In genomic region chr7:16813232-16813616, GRCh38 we compare ENCODE assay signal across 24 cellular contexts. TPM values are rescaled to one million over a fixed set of nuclear protein-coding genes. Genes with fewer than 3 reads are reported as not detected.
DNase-seq lines count a peak whose midpoint lies in the region; ATAC-seq and TF ChIP-seq lines count a peak whose summit lies in the region.
"Had no signal": no experiment of that assay in that cellular context is flagged by ENCODE, and none has a peak within 500 bp of the region (broad histone marks: within the 10 kb centered on the region; RNA-seq: fewer than 3 reads in every experiment).

No MANE protein-coding gene starts in this region.

- no peaks in the 10 kb centered on the region for H3K9me3 ChIP-seq in upper lobe of right lung
- H3K9me3 ChIP-seq: breast epithelium, gastrocnemius medialis, left ventricle myocardium inferior, tibial nerve had no signal

- H3K4me1 ChIP-seq in upper lobe of right lung = no peaks in the 10 kb centered on the region
- H3K4me1 ChIP-seq: breast epithelium, gastrocnemius medialis, left ventricle myocardium inferior had no signal

- no peaks in the 10 kb centered on the region for H3K27me3 ChIP-seq in upper lobe of right lung
- H3K27me3 ChIP-seq: breast epithelium, gastrocnemius medialis, tibial nerve had no signal

- H3K27ac Mint-ChIP-seq in activated T-helper 17 cell treated with anti-CD3 and anti-CD28 coated beads, Interleukin-2, amount 50 U/mL, for 72 hours = no peak overlapping the region
- peak overlapping the region in 2 of 7 donors; percentile 27 to 53 for H3K27ac Mint-ChIP-seq in CD14-positive monocyte
- H3K27ac Mint-ChIP-seq: activated CD4-positive, alpha-beta memory T cell treated with anti-CD3 and anti-CD28 coated beads for 36 hours; activated naive CD4-positive, alpha-beta T cell treated with anti-CD3 and anti-CD28 coated beads, Interleukin-2, amount 50 U/mL, for 72 hours; CD4-positive, alpha-beta memory T cell; progenitor cell of endocrine pancreas had no signal

- DNase-seq in NCI-H2029 treated with DMSO at 0.1 percent for 48 hours (lab: John Stamatoyannopoulos, UW) = peak; percentile 19
- DNase-seq in NCI-H2029 (lab: John Stamatoyannopoulos, UW) = no peak
- peak; percentile 59 for DNase-seq in SKM-1 (lab: John Stamatoyannopoulos, UW; ENCODE audit: unreplicated experiment)
- DNase-seq in medulla oblongata (ENCODE audit: extremely low spot score) = peak; percentile 29
- DNase-seq in upper lobe of right lung = no peak
- DNase-seq in CD14-positive monocyte (ENCODE audit: low spot score) = no peak
- DNase-seq: activated CD4-positive, alpha-beta memory T cell treated with anti-CD3 and anti-CD28 coated beads for 36 hours; activated T-cell treated with anti-CD3 and anti-CD28 coated beads, Interleukin-2, amount 50 U/mL, for 4 hours; CD4-positive, alpha-beta memory T cell; dermis blood vessel endothelial cell; EL; gastrocnemius medialis; left ventricle myocardium inferior; NCI-H1694 treated with DMSO at 0.1 percent for 48 hours; NCI-H510A had no signal

- H3K4me1 Mint-ChIP-seq in activated T-helper 17 cell treated with anti-CD3 and anti-CD28 coated beads, Interleukin-2, amount 50 U/mL, for 72 hours = no peaks in the 10 kb centered on the region
- H3K4me1 Mint-ChIP-seq in CD14-positive monocyte = peaks cover 38% of the 10 kb centered on the region

- no peak overlapping the region for H3K4me3 ChIP-seq in upper lobe of right lung
- H3K4me3 ChIP-seq: breast epithelium, gastrocnemius medialis, left ventricle myocardium inferior, tibial nerve had no signal

- no peaks in the 10 kb centered on the region for H3K36me3 ChIP-seq in upper lobe of right lung
- H3K36me3 ChIP-seq: breast epithelium, gastrocnemius medialis, left ventricle myocardium inferior, tibial nerve had no signal

- ATAC-seq in upper lobe of right lung (peak; percentile 59), GM21825 (IDR thresholded peaks at IDR 0.05; ENCODE audit: unreplicated experiment) (no peak)
- ATAC-seq in activated T-helper 17 cell treated with anti-CD3 and anti-CD28 coated beads, Interleukin-2, amount 50 U/mL, for 72 hours (replicated peaks) = no peak
- ATAC-seq: activated naive CD4-positive, alpha-beta T cell treated with anti-CD3 and anti-CD28 coated beads, Interleukin-2, amount 50 U/mL, for 72 hours; activated T-cell treated with anti-CD3 and anti-CD28 coated beads, Interleukin-2, amount 50 U/mL, for 4 hours; gastrocnemius medialis had no signal

- H3K27me3 Mint-ChIP-seq in activated T-helper 17 cell treated with anti-CD3 and anti-CD28 coated beads, Interleukin-2, amount 50 U/mL, for 72 hours = peaks cover 3% of the 10 kb centered on the region
- no peaks in the 10 kb centered on the region for H3K27me3 Mint-ChIP-seq in CD14-positive monocyte (ENCODE audit: low read depth in 3 of 3)
- H3K27me3 Mint-ChIP-seq: progenitor cell of endocrine pancreas had no signal

- H3K36me3 Mint-ChIP-seq in activated T-helper 17 cell treated with anti-CD3 and anti-CD28 coated beads, Interleukin-2, amount 50 U/mL, for 72 hours (ENCODE audit: low read depth) = no peaks in the 10 kb centered on the region
- no peaks in the 10 kb centered on the region for H3K36me3 Mint-ChIP-seq in CD14-positive monocyte
- H3K36me3 Mint-ChIP-seq: activated CD4-positive, alpha-beta memory T cell treated with anti-CD3 and anti-CD28 coated beads for 36 hours; activated naive CD4-positive, alpha-beta T cell treated with anti-CD3 and anti-CD28 coated beads, Interleukin-2, amount 50 U/mL, for 72 hours; CD4-positive, alpha-beta memory T cell had no signal

- intact Hi-C loops in upper lobe of right lung (cut with DNase I) (no loop called here), CD14-positive monocyte (cut with micrococcal nuclease) (no loop called here)

- H3K27ac ChIP-seq in upper lobe of right lung = no peak overlapping the region
- H3K27ac ChIP-seq: epithelial cell of prostate, gastrocnemius medialis, left ventricle myocardium inferior, tibial nerve had no signal

- no peak for TF ChIP-seq CTCF in upper lobe of right lung (IDR thresholded peaks at IDR 0.05)
- TF ChIP-seq CTCF in CD14-positive monocyte (IDR thresholded peaks at IDR 0.05) = no peak

- H3K4me3 Mint-ChIP-seq in activated T-helper 17 cell treated with anti-CD3 and anti-CD28 coated beads, Interleukin-2, amount 50 U/mL, for 72 hours = no peak overlapping the region
- no peak overlapping the region for H3K4me3 Mint-ChIP-seq in CD14-positive monocyte
- H3K4me3 Mint-ChIP-seq: activated CD4-positive, alpha-beta memory T cell treated with anti-CD3 and anti-CD28 coated beads for 36 hours; activated T-cell treated with anti-CD3 and anti-CD28 coated beads, Interleukin-2, amount 50 U/mL, for 4 hours; CD4-positive, alpha-beta memory T cell had no signal

- no peaks in the 10 kb centered on the region for H3K9me3 Mint-ChIP-seq in activated T-helper 17 cell treated with anti-CD3 and anti-CD28 coated beads, Interleukin-2, amount 50 U/mL, for 72 hours
- no peaks in the 10 kb centered on the region for H3K9me3 Mint-ChIP-seq in CD14-positive monocyte
- H3K9me3 Mint-ChIP-seq: activated CD4-positive, alpha-beta memory T cell treated with anti-CD3 and anti-CD28 coated beads for 36 hours; activated naive CD4-positive, alpha-beta T cell treated with anti-CD3 and anti-CD28 coated beads, Interleukin-2, amount 50 U/mL, for 72 hours; activated T-cell treated with anti-CD3 and anti-CD28 coated beads, Interleukin-2, amount 50 U/mL, for 4 hours had no signal

RNA-seq across cellular contexts. Expression of gene AGR2, which starts 8.4 kb away (rescaled TPM):
- 66.3 TPM for total RNA-seq in upper lobe of right lung
- not detected for total RNA-seq in activated T-helper 17 cell treated with anti-CD3 and anti-CD28 coated beads, Interleukin-2, amount 50 U/mL, for 72 hours
- not detected for polyA plus RNA-seq in CD14-positive monocyte
- total RNA-seq: A673; activated CD4-positive, alpha-beta memory T cell treated with anti-CD3 and anti-CD28 coated beads for 36 hours; activated naive CD4-positive, alpha-beta T cell treated with anti-CD3 and anti-CD28 coated beads, Interleukin-2, amount 50 U/mL, for 72 hours; CD4-positive, alpha-beta memory T cell; left ventricle myocardium inferior; myocyte; tibial nerve had no signal
- polyA plus RNA-seq: CD4-positive, alpha-beta memory T cell had no signal

RNA-seq across cellular contexts. Expression of gene TSPAN13, which starts 59.7 kb away (rescaled TPM):
- total RNA-seq in upper lobe of right lung = 185 TPM
- 1 to 10 TPM; 1.1 to 2.5 TPM for total RNA-seq in activated T-helper 17 cell treated with anti-CD3 and anti-CD28 coated beads, Interleukin-2, amount 50 U/mL, for 72 hours
- under 1 TPM; 0.16 to 0.17 TPM for polyA plus RNA-seq in CD14-positive monocyte
- total RNA-seq: CD4-positive, alpha-beta memory T cell had no signal

Comparison
In these comparisons a context has a peak if more than half of its experiments do, and no peak if none do; other contexts are left out.
1. DNase-seq: peak in NCI-H2029 treated with DMSO at 0.1 percent for 48 hours (single experiment), SKM-1 (single experiment) and medulla oblongata (single experiment); none in NCI-H2029 (single experiment), upper lobe of right lung (single experiment) and CD14-positive monocyte (single experiment).
2. RNA of gene AGR2, which starts 8.4 kb away (total RNA-seq): 66.3 TPM in upper lobe of right lung (single experiment); not detected in activated T-helper 17 cell treated with anti-CD3 and anti-CD28 coated beads, Interleukin-2, amount 50 U/mL, for 72 hours; every median in the first group is over 10 times any median in the second.
3. RNA of gene TSPAN13, which starts 59.7 kb away (total RNA-seq): 185 TPM in upper lobe of right lung (single experiment); 1.1 to 2.5 TPM in activated T-helper 17 cell treated with anti-CD3 and anti-CD28 coated beads, Interleukin-2, amount 50 U/mL, for 72 hours; every median in the first group is over 10 times any median in the second.